In genomic region chr18:2959341-2959740, GRCh38 we compare ENCODE assay signal across 11 cellular contexts. TPM values are rescaled to one million over a fixed set of nuclear protein-coding genes. Genes with fewer than 3 reads are reported as not detected.
DNase-seq lines count a peak whose midpoint lies in the region; ATAC-seq and TF ChIP-seq lines count a peak whose summit lies in the region.
"Had no signal": no experiment of that assay in that cellular context is flagged by ENCODE, and none has a peak within 500 bp of the region (broad histone marks: within the 10 kb centered on the region; RNA-seq: fewer than 3 reads in every experiment).

No MANE protein-coding gene starts in this region.

- no peak for DNase-seq in stimulated activated naive CD8-positive, alpha-beta T cell treated with anti-CD3 and anti-CD28 coated beads, Interleukin-15, Interleukin-2, amounts not matched to agents 100 U/mL and 50 U/mL, for 24 hours
- no peak for DNase-seq in activated naive CD8-positive, alpha-beta T cell treated with anti-CD3 and anti-CD28 coated beads, Interleukin-2, amount 50 U/mL, for 24 hours
- DNase-seq in naive thymus-derived CD8-positive, alpha-beta T cell = no peak
- DNase-seq in HFFc6 (no peak), NCI-H774 (lab: John Stamatoyannopoulos, UW) (no peak)
- DNase-seq in stimulated activated naive CD4-positive, alpha-beta T cell (lab: John Stamatoyannopoulos, UW) = no peak
- DNase-seq: activated CD8-positive, alpha-beta memory T cell treated with anti-CD3 and anti-CD28 coated beads for 24 hours; foreskin melanocyte; midbrain had no signal

- no peak for ATAC-seq in stimulated activated naive CD8-positive, alpha-beta T cell treated with anti-CD3 and anti-CD28 coated beads, Interleukin-15, Interleukin-2, amounts not matched to agents 100 U/mL and 50 U/mL, for 24 hours
- ATAC-seq in activated naive CD8-positive, alpha-beta T cell treated with anti-CD3 and anti-CD28 coated beads, Interleukin-2, amount 50 U/mL, for 24 hours = no peak
- ATAC-seq in naive thymus-derived CD8-positive, alpha-beta T cell = no peak
- ATAC-seq in GM18520 (IDR thresholded peaks at IDR 0.05; ENCODE audit: unreplicated experiment) = no peak

- H3K27me3 Mint-ChIP-seq in stimulated activated naive CD8-positive, alpha-beta T cell treated with anti-CD3 and anti-CD28 coated beads, Interleukin-15, Interleukin-2, amounts not matched to agents 100 ng/mL and 50 ng/mL, for 24 hours = no peaks in the 10 kb centered on the region
- no peaks in the 10 kb centered on the region for H3K27me3 Mint-ChIP-seq in activated naive CD8-positive, alpha-beta T cell treated with anti-CD3 and anti-CD28 coated beads, Interleukin-2, amount 50 U/mL, for 24 hours
- H3K27me3 Mint-ChIP-seq in naive thymus-derived CD8-positive, alpha-beta T cell = no peaks in the 10 kb centered on the region
- H3K27me3 Mint-ChIP-seq in HFFc6 (ENCODE audit: insufficient read depth) = no peaks in the 10 kb centered on the region; the same call in 1 of the 2 replicates

- H3K4me1 Mint-ChIP-seq in stimulated activated naive CD8-positive, alpha-beta T cell treated with anti-CD3 and anti-CD28 coated beads, Interleukin-15, Interleukin-2, amounts not matched to agents 100 ng/mL and 50 ng/mL, for 24 hours (ENCODE audit: low read depth) = peaks cover 95% of the 10 kb centered on the region
- peaks cover 92% of the 10 kb centered on the region for H3K4me1 Mint-ChIP-seq in activated naive CD8-positive, alpha-beta T cell treated with anti-CD3 and anti-CD28 coated beads, Interleukin-2, amount 50 U/mL, for 24 hours
- H3K4me1 Mint-ChIP-seq in naive thymus-derived CD8-positive, alpha-beta T cell = peaks cover 39 to 92% (median 88%) of the 10 kb centered on the region in 4 donors
- peaks cover 50% of the 10 kb centered on the region for H3K4me1 Mint-ChIP-seq in HFFc6 (ENCODE audit: low read depth)

- peak overlapping the region; percentile 100 for H3K27ac Mint-ChIP-seq in stimulated activated naive CD8-positive, alpha-beta T cell treated with anti-CD3 and anti-CD28 coated beads, Interleukin-15, Interleukin-2, amounts not matched to agents 100 ng/mL and 50 ng/mL, for 24 hours
- H3K27ac Mint-ChIP-seq in activated naive CD8-positive, alpha-beta T cell treated with anti-CD3 and anti-CD28 coated beads, Interleukin-2, amount 50 U/mL, for 24 hours = peak overlapping the region; percentile 97
- H3K27ac Mint-ChIP-seq in naive thymus-derived CD8-positive, alpha-beta T cell = peak overlapping the region; percentile 92 to 99 (median 98)
- H3K27ac Mint-ChIP-seq in HFFc6 = no peak overlapping the region

- TF ChIP-seq CTCF in HFFc6 (IDR thresholded peaks at IDR 0.05) = no peak

- H3K9me3 Mint-ChIP-seq in stimulated activated naive CD8-positive, alpha-beta T cell treated with anti-CD3 and anti-CD28 coated beads, Interleukin-15, Interleukin-2, amounts not matched to agents 100 ng/mL and 50 ng/mL, for 24 hours = no peaks in the 10 kb centered on the region
- no peaks in the 10 kb centered on the region for H3K9me3 Mint-ChIP-seq in activated naive CD8-positive, alpha-beta T cell treated with anti-CD3 and anti-CD28 coated beads, Interleukin-2, amount 50 U/mL, for 24 hours
- no peaks in the 10 kb centered on the region for H3K9me3 Mint-ChIP-seq in naive thymus-derived CD8-positive, alpha-beta T cell
- no peaks in the 10 kb centered on the region for H3K9me3 Mint-ChIP-seq in HFFc6

- H3K36me3 Mint-ChIP-seq in stimulated activated naive CD8-positive, alpha-beta T cell treated with anti-CD3 and anti-CD28 coated beads, Interleukin-15, Interleukin-2, amounts not matched to agents 100 ng/mL and 50 ng/mL, for 24 hours (ENCODE audit: low read depth) = peaks cover 53% of the 10 kb centered on the region
- peaks cover 47% of the 10 kb centered on the region for H3K36me3 Mint-ChIP-seq in activated naive CD8-positive, alpha-beta T cell treated with anti-CD3 and anti-CD28 coated beads, Interleukin-2, amount 50 U/mL, for 24 hours (ENCODE audit: low read depth)
- H3K36me3 Mint-ChIP-seq in naive thymus-derived CD8-positive, alpha-beta T cell = peaks cover 4 to 16% (median 9%) of the 10 kb centered on the region in 3 donors
- H3K36me3 Mint-ChIP-seq in HFFc6 (ENCODE audit: low read depth) = peaks cover 12% of the 10 kb centered on the region

- POLR2A ChIA-PET in naive thymus-derived CD8-positive, alpha-beta T cell (lab: Charles Lee) = interaction anchor here (0.6 to 8.7 kb wide), 8 partner anchors 13 to 111 kb away, joined by 3 to 160 read pairs (median 8); no protein-coding TSS in a partner anchor

- peak overlapping the region; percentile 84 for H3K4me3 Mint-ChIP-seq in stimulated activated naive CD8-positive, alpha-beta T cell treated with anti-CD3 and anti-CD28 coated beads, Interleukin-15, Interleukin-2, amounts not matched to agents 100 ng/mL and 50 ng/mL, for 24 hours
- peak overlapping the region; percentile 75 for H3K4me3 Mint-ChIP-seq in activated naive CD8-positive, alpha-beta T cell treated with anti-CD3 and anti-CD28 coated beads, Interleukin-2, amount 50 U/mL, for 24 hours
- peak overlapping the region; percentile 56 to 91 (median 88) for H3K4me3 Mint-ChIP-seq in naive thymus-derived CD8-positive, alpha-beta T cell
- H3K4me3 Mint-ChIP-seq in HFFc6 = no peak overlapping the region

RNA-seq across cellular contexts. Expression of gene LPIN2, which starts 53.6 kb away (rescaled TPM):
- total RNA-seq in naive thymus-derived CD8-positive, alpha-beta T cell = 10 to 100 TPM; 57.4 to 59.6 TPM
- 10 to 100 TPM; 38.6 to 54.9 (median 50.8) TPM for polyA plus RNA-seq in naive thymus-derived CD8-positive, alpha-beta T cell
- total RNA-seq in HFFc6 (2021; fragmentation: NEBNext Ultra II Directional; extraction: Animal tissue kit (Norgen Biotek cat#: 25700)) = 10 to 100 TPM; 24.6 to 27.7 (median 26.3) TPM
